In genomic region chr12:45575823-45576448, GRCh38 we compare ENCODE assay signal across 9 cellular contexts.
DNase-seq lines count a peak whose midpoint lies in the region; ATAC-seq and TF ChIP-seq lines count a peak whose summit lies in the region.
"Had no signal": no experiment of that assay in that cellular context is flagged by ENCODE, and none has a peak within 500 bp of the region (broad histone marks: within the 10 kb centered on the region; RNA-seq: fewer than 3 reads in every experiment).

No MANE protein-coding gene starts in this region.

- H3K9me2 ChIP-seq in GM23338 (ENCODE audit: insufficient read depth) = peaks cover 5% of the 10 kb centered on the region; the same call in 1 of the 2 replicates

- H3K79me2 ChIP-seq in GM23338 (replicated peaks; ENCODE audit: insufficient read depth) = no peaks in the 10 kb centered on the region

- 0 out of 2 replicates have a peak overlapping the region, but pooled peaks have one; percentile 34 for H3K4me2 ChIP-seq in GM23338

- H3K4me3 ChIP-seq in GM23338 = no peak overlapping the region
- H3K4me3 ChIP-seq: right lobe of liver had no signal

- DNase-seq in GM23338 (ENCODE audit: low spot score) (peak; percentile 11), KBM-7 (peak; percentile 86), memory B cell (ENCODE audit: low spot score in 2 of 2) (peak; percentile 23 to 47), NK-92 (lab: John Stamatoyannopoulos, UW; ENCODE audit: unreplicated experiment) (no peak), immature natural killer cell (no peak), NCI-H1417 treated with DMSO at 0.1 percent for 48 hours (lab: John Stamatoyannopoulos, UW) (no peak), NCI-H146 treated with DMSO at 0.1 percent for 48 hours (lab: John Stamatoyannopoulos, UW; ENCODE audit: unreplicated experiment) (no peak)
- DNase-seq: right lobe of liver had no signal

- no peaks in the 10 kb centered on the region for H3K36me3 ChIP-seq in GM23338 (ENCODE audit: insufficient read depth)
- H3K36me3 ChIP-seq: right lobe of liver had no signal

- no peaks in the 10 kb centered on the region for H3K9me3 Mint-ChIP-seq in GM23338
- H3K9me3 Mint-ChIP-seq in memory B cell = no peaks in the 10 kb centered on the region
- no peaks in the 10 kb centered on the region for H3K9me3 Mint-ChIP-seq in immature natural killer cell

- H3K27ac ChIP-seq in GM23338 (ENCODE audit: low read depth) = no peak overlapping the region
- H3K27ac ChIP-seq: right lobe of liver had no signal

- TF ChIP-seq CTCF in GM23338 (conservative IDR thresholded peaks at IDR 0.05; ENCODE audit: low read depth in 2 of 2) = peak in 1 of 2 experiments; percentile 14; a peak in 1 of 4 replicates

- in situ Hi-C loops in KBM-7 (cut with MboI; ENCODE audit: low pct_unique_long_range_greater_than_20kb, low sequenced_read_pairs) = no loop called here

- no peaks in the 10 kb centered on the region for H3K27me3 ChIP-seq in GM23338 (ENCODE audit: insufficient read depth)
- H3K27me3 ChIP-seq: right lobe of liver had no signal

- H3K27me3 Mint-ChIP-seq in GM23338 (ENCODE audit: insufficient read depth, low read depth, poor library complexity) (peaks cover 3% of the 10 kb centered on the region), memory B cell (no peaks in the 10 kb centered on the region), immature natural killer cell (ENCODE audit: low read depth in 3 of 3) (no peaks in the 10 kb centered on the region)

- H3F3A ChIP-seq in GM23338 (replicated peaks; ENCODE audit: low read depth) = no peaks in the 10 kb centered on the region

- H2AFZ ChIP-seq in GM23338 = peak overlapping the region; percentile 85

- ATAC-seq in GM18511 (IDR thresholded peaks at IDR 0.05; ENCODE audit: unreplicated experiment) (peak; percentile 77), GM23338 (peak; percentile 63), memory B cell (ENCODE audit: low read depth) (peak; percentile 83)

- H3K27ac Mint-ChIP-seq in GM23338 = no peak overlapping the region
- H3K27ac Mint-ChIP-seq in memory B cell = peak overlapping the region; percentile 85
- no peak overlapping the region for H3K27ac Mint-ChIP-seq in immature natural killer cell

- no peaks in the 10 kb centered on the region for H3K36me3 Mint-ChIP-seq in GM23338 (ENCODE audit: low read depth)
- H3K36me3 Mint-ChIP-seq in memory B cell = no peaks in the 10 kb centered on the region
- no peaks in the 10 kb centered on the region for H3K36me3 Mint-ChIP-seq in immature natural killer cell

- H3K4me1 Mint-ChIP-seq in GM23338 = peaks cover 17% of the 10 kb centered on the region
- H3K4me1 Mint-ChIP-seq in memory B cell = peaks cover 23% of the 10 kb centered on the region
- H3K4me1 Mint-ChIP-seq in immature natural killer cell = no peaks in the 10 kb centered on the region

- H3K4me3 Mint-ChIP-seq in GM23338 = no peak overlapping the region
- H3K4me3 Mint-ChIP-seq in memory B cell = peak overlapping the region; percentile 9
- no peak overlapping the region for H3K4me3 Mint-ChIP-seq in immature natural killer cell

- no peaks in the 10 kb centered on the region for H4K20me1 ChIP-seq in GM23338 (replicated peaks; ENCODE audit: insufficient read depth)

- H3K4me1 ChIP-seq in GM23338 (ENCODE audit: insufficient read depth) = peaks cover 15% of the 10 kb centered on the region
- H3K4me1 ChIP-seq: right lobe of liver had no signal

TF ChIP-seq in GM23338, 12 proteins besides CTCF, POLR2A, EP300 and RAD21 (continues in another document):
- TF ChIP-seq REST (IDR thresholded peaks at IDR 0.05; ENCODE audit: unreplicated experiment) = no peak
- TF ChIP-seq STAT1 (IDR thresholded peaks at IDR 0.05; ENCODE audit: unreplicated experiment) = no peak
- no peak for TF ChIP-seq JUNB (IDR thresholded peaks at IDR 0.05; ENCODE audit: unreplicated experiment)
- no peak for TF ChIP-seq ZNF331 (CRISPR knock-in tag; IDR thresholded peaks at IDR 0.05; ENCODE audit: low read depth)
- no peak for TF ChIP-seq NANOG (IDR thresholded peaks at IDR 0.05; ENCODE audit: borderline replicate concordance)
- no peak for TF ChIP-seq CREB1 (CRISPR knock-in tag; IDR thresholded peaks at IDR 0.05; ENCODE audit: low read depth)
- TF ChIP-seq ZNF462 (CRISPR knock-in tag; IDR thresholded peaks at IDR 0.05) = no peak

Comparison
In these comparisons a context has a peak if more than half of its experiments do, and no peak if none do; other contexts are left out.
1. DNase-seq: peak in GM23338 (single experiment), KBM-7 (single experiment) and memory B cell (2 of 2); none in NK-92 (single experiment), immature natural killer cell (0 of 3), NCI-H1417 treated with DMSO at 0.1 percent for 48 hours (single experiment) and NCI-H146 treated with DMSO at 0.1 percent for 48 hours (single experiment).
2. Peak in every context shown above with its lines, with median percentiles within 50 percentile points of each other: ATAC-seq.